36 cellular contexts compared by ENCODE assay signal in genomic region chr2:177460973-177461585, GRCh38.
"Had no signal": no experiment of that assay in that cellular context is flagged by ENCODE, and none has a peak within 500 bp of the region (broad histone marks: within the 10 kb centered on the region; RNA-seq: fewer than 3 reads in every experiment).

No MANE protein-coding gene starts in this region.

- H3K4me1 ChIP-seq: gastrocnemius medialis, pancreas, prostate gland, sigmoid colon, suprapubic skin, tibial artery had no signal

- H3K9me3 Mint-ChIP-seq: activated naive CD4-positive, alpha-beta T cell treated with anti-CD3 and anti-CD28 coated beads, Interleukin-2, amount 50 U/mL, for 24 hours; effector memory CD8-positive, alpha-beta T cell had no signal

- H3K4me2 ChIP-seq: smooth muscle cell had no signal

- H3K27ac Mint-ChIP-seq: activated naive CD4-positive, alpha-beta T cell treated with anti-CD3 and anti-CD28 coated beads, Interleukin-2, amount 50 U/mL, for 24 hours; activated naive CD8-positive, alpha-beta T cell treated with anti-CD3 and anti-CD28 coated beads, Interleukin-2, amount 50 U/mL, for 24 hours; activated T-helper 17 cell treated with anti-CD3 and anti-CD28 coated beads, Interleukin-2, amount 50 U/mL, for 72 hours; effector memory CD8-positive, alpha-beta T cell; mesothelial cell of epicardium; naive thymus-derived CD4-positive, alpha-beta T cell; stimulated activated memory B cell treated with anti-CD40 and anti-IgM and Interleukin-4, amounts not matched to agents 10 μg/mL and 1 μg/mL and 100 μg/mL, for 72 hours had no signal

- H3K27ac ChIP-seq: gastrocnemius medialis, pancreas, prostate gland, sigmoid colon, suprapubic skin, tibial artery, WERI-Rb-1 had no signal

- H3K4me3 Mint-ChIP-seq: activated naive CD4-positive, alpha-beta T cell treated with anti-CD3 and anti-CD28 coated beads, Interleukin-2, amount 50 U/mL, for 24 hours; activated naive CD8-positive, alpha-beta T cell treated with anti-CD3 and anti-CD28 coated beads, Interleukin-2, amount 50 U/mL, for 24 hours; activated T-helper 17 cell treated with anti-CD3 and anti-CD28 coated beads, Interleukin-2, amount 50 U/mL, for 72 hours; effector memory CD8-positive, alpha-beta T cell; mesothelial cell of epicardium; naive thymus-derived CD4-positive, alpha-beta T cell; neural crest cell; stimulated activated memory B cell treated with anti-CD40 and anti-IgM and Interleukin-4, amounts not matched to agents 10 μg/mL and 1 μg/mL and 100 μg/mL, for 72 hours had no signal

- H3K4me1 Mint-ChIP-seq: activated naive CD4-positive, alpha-beta T cell treated with anti-CD3 and anti-CD28 coated beads, Interleukin-2, amount 50 U/mL, for 24 hours; activated naive CD8-positive, alpha-beta T cell treated with anti-CD3 and anti-CD28 coated beads, Interleukin-2, amount 50 U/mL, for 24 hours; activated T-helper 17 cell treated with anti-CD3 and anti-CD28 coated beads, Interleukin-2, amount 50 U/mL, for 72 hours; mesothelial cell of epicardium; neural crest cell; stimulated activated memory B cell treated with anti-CD40 and anti-IgM and Interleukin-4, amounts not matched to agents 10 μg/mL and 1 μg/mL and 100 μg/mL, for 72 hours had no signal

- ATAC-seq: activated CD4-positive, CD25-positive, alpha-beta regulatory T cell treated with anti-CD3 and anti-CD28 coated beads, Interleukin-2, amount 50 U/mL, for 24 hours; activated naive CD8-positive, alpha-beta T cell treated with anti-CD3 and anti-CD28 coated beads, Interleukin-2, amount 50 U/mL, for 24 hours; activated T-helper 17 cell treated with anti-CD3 and anti-CD28 coated beads, Interleukin-2, amount 50 U/mL, for 72 hours; effector memory CD8-positive, alpha-beta T cell; gastrocnemius medialis; left cardiac atrium; left ventricle myocardium superior; naive thymus-derived CD4-positive, alpha-beta T cell; pancreas; stimulated activated memory B cell treated with anti-CD40 and anti-IgM and Interleukin-4, amounts not matched to agents 10 μg/mL and 1 μg/mL and 100 μg/mL, for 72 hours had no signal

- H3K4me3 ChIP-seq: gastrocnemius medialis, pancreas, prostate gland, sigmoid colon, smooth muscle cell, suprapubic skin, tibial artery had no signal

- H3K27me3 Mint-ChIP-seq: activated naive CD4-positive, alpha-beta T cell treated with anti-CD3 and anti-CD28 coated beads, Interleukin-2, amount 50 U/mL, for 24 hours; activated naive CD8-positive, alpha-beta T cell treated with anti-CD3 and anti-CD28 coated beads, Interleukin-2, amount 50 U/mL, for 24 hours; activated T-helper 17 cell treated with anti-CD3 and anti-CD28 coated beads, Interleukin-2, amount 50 U/mL, for 72 hours; effector memory CD8-positive, alpha-beta T cell; naive thymus-derived CD4-positive, alpha-beta T cell; stimulated activated memory B cell treated with anti-CD40 and anti-IgM and Interleukin-4, amounts not matched to agents 10 μg/mL and 1 μg/mL and 100 μg/mL, for 72 hours had no signal

- DNase-seq: activated CD4-positive, alpha-beta T cell treated with anti-CD3 and anti-CD28 coated beads for 48 hours; activated CD4-positive, alpha-beta T cell treated with anti-CD3 and anti-CD28 coated beads, Interleukin-2, amount 50 U/mL, for 48 hours; activated CD8-positive, alpha-beta memory T cell treated with anti-CD3 and anti-CD28 coated beads for 24 hours; activated gamma-delta T cell treated with Interleukin-2 at 50 U/mL for 16 hours; activated naive CD8-positive, alpha-beta T cell treated with anti-CD3 and anti-CD28 coated beads, Interleukin-2, amount 50 U/mL, for 24 hours; amygdala; caudate nucleus; cortex of kidney; effector memory CD8-positive, alpha-beta T cell; erythroblast; gastrocnemius medialis; head of caudate nucleus; hippocampal formation; left cardiac atrium; left ventricle myocardium superior; mammary epithelial cell; naive thymus-derived CD4-positive, alpha-beta T cell; nucleus accumbens; pancreas; retina; sigmoid colon; stimulated activated CD4-positive, alpha-beta T cell treated with anti-CD3 and anti-CD28 coated beads, Interleukin-1b, Interleukin-23, amount 100 ng/mL, for 48 hours; stimulated activated CD4-positive, alpha-beta T cell treated with anti-CD3 and anti-CD28 coated beads, Interleukin-4, amount 100 ng/mL, for 4 hours; stimulated activated CD8-positive, alpha-beta memory T cell treated with anti-CD3 and anti-CD28 coated beads, Interleukin-4, amount 100 ng/mL, for 48 hours; T-helper 9 cell; tibial artery; WERI-Rb-1 had no signal

- H3K9me3 ChIP-seq: gastrocnemius medialis, pancreas, prostate gland, sigmoid colon, tibial artery had no signal

- H3K36me3 ChIP-seq: prostate gland had no signal

- H3K27me3 ChIP-seq: gastrocnemius medialis, pancreas, sigmoid colon, suprapubic skin, tibial artery had no signal
